1 cellular context compared by ENCODE assay signal in the genomic region with DNA sequence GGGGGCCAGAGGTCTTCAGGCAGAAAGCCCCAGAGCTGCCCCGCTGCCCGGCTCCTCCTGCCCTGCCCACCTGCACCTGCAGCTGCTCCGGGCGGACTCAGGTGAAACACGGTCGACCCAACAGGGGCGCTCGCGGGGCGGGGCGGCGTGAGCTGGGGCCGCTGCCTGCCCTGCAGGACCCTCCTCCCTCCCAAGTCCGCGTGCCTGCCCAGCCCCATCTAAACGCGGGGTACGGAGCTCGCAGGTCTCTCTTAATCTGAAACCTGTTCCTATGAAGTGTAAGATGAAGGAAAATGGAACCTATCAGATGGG.
TF ChIP-seq lines count a peak whose summit lies in the region.

No MANE protein-coding gene starts in this region.

TF ChIP-seq in HCT116, 20 proteins besides CTCF, POLR2A, EP300 and RAD21:
- no peak for TF ChIP-seq YY1 (IDR thresholded peaks at IDR 0.05; ENCODE audit: extremely low read depth, insufficient replicate concordance, low read depth, low read length)
- no peak for TF ChIP-seq SRF (IDR thresholded peaks at IDR 0.05; ENCODE audit: low read depth)
- TF ChIP-seq EGR1 (IDR thresholded peaks at IDR 0.05; ENCODE audit: low read depth): no peak
- no peak for TF ChIP-seq SIN3A (IDR thresholded peaks at IDR 0.05; ENCODE audit: low read depth)
- no peak for TF ChIP-seq JUND (IDR thresholded peaks at IDR 0.05)
- no peak for TF ChIP-seq TCF7L2 (IDR thresholded peaks at IDR 0.05; ENCODE audit: borderline replicate concordance, extremely low read depth, insufficient read depth, insufficient read length)
- TF ChIP-seq POLR2AphosphoS5 (IDR thresholded peaks at IDR 0.05; ENCODE audit: low read depth, low read length): no peak
- TF ChIP-seq ZNF274 (IDR thresholded peaks at IDR 0.05; ENCODE audit: low read depth, low read length): no peak
- no peak for TF ChIP-seq FOSL1 (IDR thresholded peaks at IDR 0.05; ENCODE audit: low read depth)
- TF ChIP-seq, protein P1, sequence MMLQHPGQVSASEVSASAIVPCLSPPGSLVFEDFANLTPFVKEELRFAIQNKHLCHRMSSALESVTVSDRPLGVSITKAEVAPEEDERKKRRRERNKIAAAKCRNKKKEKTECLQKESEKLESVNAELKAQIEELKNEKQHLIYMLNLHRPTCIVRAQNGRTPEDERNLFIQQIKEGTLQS (IDR thresholded peaks at IDR 0.05): no peak
- TF ChIP-seq EZH2phosphoT487 (IDR thresholded peaks at IDR 0.05; ENCODE audit: borderline replicate concordance): no peak
- no peak for TF ChIP-seq CEBPB (IDR thresholded peaks at IDR 0.05; ENCODE audit: low read depth)
